9 cellular contexts compared by ENCODE assay signal in genomic region chr7:44073664-44074348, GRCh38. TPM values are rescaled to one million over a fixed set of nuclear protein-coding genes. Genes with fewer than 3 reads are reported as not detected.
A peak's percentile ranks its signal among the peaks of the same experiment; 100 is the strongest.
DNase-seq lines count a peak whose midpoint lies in the region; ATAC-seq lines count a peak whose summit lies in the region.
"Had no signal": no experiment of that assay in that cellular context is flagged by ENCODE, and none has a peak within 500 bp of the region (broad histone marks: within the 10 kb centered on the region; RNA-seq: fewer than 3 reads in every experiment).

No MANE protein-coding gene starts in this region.

- no peaks in the 10 kb centered on the region for H3K27me3 Mint-ChIP-seq in CD4-positive, alpha-beta memory T cell

- peak; percentile 62 for ATAC-seq in GM18868 (IDR thresholded peaks at IDR 0.05; ENCODE audit: unreplicated experiment)
- ATAC-seq in HG03439 (IDR thresholded peaks at IDR 0.05; ENCODE audit: unreplicated experiment): peak; percentile 68
- peak; percentile 69 for ATAC-seq in Right ventricle myocardium inferior
- no peak for ATAC-seq in GM19455 (IDR thresholded peaks at IDR 0.05; ENCODE audit: unreplicated experiment)

- H3K36me3 ChIP-seq in SJCRH30: no peaks in the 10 kb centered on the region
- peaks cover 41% of the 10 kb centered on the region for H3K36me3 ChIP-seq in CD4-positive, alpha-beta memory T cell (ENCODE audit: insufficient read depth, low read length)

- peak; percentile 70 for DNase-seq in activated CD8-positive, alpha-beta memory T cell treated with anti-CD3 and anti-CD28 coated beads, Interleukin-2, amount 50 U/mL, for 4 hours
- DNase-seq in Right ventricle myocardium inferior (ENCODE audit: missing footprints) (peak; percentile 91), renal cortical epithelial cell (ENCODE audit: low read depth) (peak; percentile 41), SJCRH30 (no peak)
- DNase-seq in CD4-positive, alpha-beta memory T cell: no peak

- CTCF ChIA-PET in CD4-positive, alpha-beta memory T cell (lab: Charles Lee; ENCODE audit: partially characterized antibody): interaction anchor here (0.6 kb wide), 1 partner anchor 54 kb away, joined by 3 read pairs; no protein-coding TSS in a partner anchor

- no peak overlapping the region for H3K4me3 ChIP-seq in SJCRH30
- no peak overlapping the region for H3K4me3 ChIP-seq in CD4-positive, alpha-beta memory T cell (ENCODE audit: low read length in 2 of 2)

- H3K36me3 Mint-ChIP-seq in CD4-positive, alpha-beta memory T cell: peaks cover 18 to 56% of the 10 kb centered on the region in 2 donors

- H3K9me3 ChIP-seq in SJCRH30 (replicated peaks): no peaks in the 10 kb centered on the region
- no peaks in the 10 kb centered on the region for H3K9me3 ChIP-seq in CD4-positive, alpha-beta memory T cell (ENCODE audit: control insufficient read depth in 1 of 2, low read length in 2 of 2)

- H3K27ac ChIP-seq in SJCRH30: no peak overlapping the region
- H3K27ac ChIP-seq in CD4-positive, alpha-beta memory T cell (ENCODE audit: low read depth, low read length): no peak overlapping the region

- H3K4me3 Mint-ChIP-seq in CD4-positive, alpha-beta memory T cell: no peak overlapping the region
- H3K4me3 Mint-ChIP-seq: T-helper 1 cell treated with Interleukin-12 subunit alpha and Interleukin-12 subunit beta and Interleukin-4 antibody, amounts not matched to agents 30 μg/mL and 1 μg/mL, for 36 hours had no signal

- H3K9me3 Mint-ChIP-seq in CD4-positive, alpha-beta memory T cell: peaks cover 0 to 1% (median 0%) of the 10 kb centered on the region in 8 donors
- H3K9me3 Mint-ChIP-seq: T-helper 1 cell treated with Interleukin-12 subunit alpha and Interleukin-12 subunit beta and Interleukin-4 antibody, amounts not matched to agents 30 μg/mL and 1 μg/mL, for 36 hours had no signal

- peaks cover 7 to 18% (median 12%) of the 10 kb centered on the region in 4 donors for H3K4me1 Mint-ChIP-seq in CD4-positive, alpha-beta memory T cell

- H3K27me3 ChIP-seq in SJCRH30: no peaks in the 10 kb centered on the region
- H3K27me3 ChIP-seq in CD4-positive, alpha-beta memory T cell (ENCODE audit: insufficient read depth, low read length): no peaks in the 10 kb centered on the region

- POLR2A ChIA-PET in CD4-positive, alpha-beta memory T cell (lab: Charles Lee; ENCODE audit: partially characterized antibody): interaction anchor here (1.3 to 1.8 kb wide), 2 partner anchors 11 to 17 kb away, joined by 5 to 6 read pairs; no protein-coding TSS in a partner anchor

- H3K27ac Mint-ChIP-seq in CD4-positive, alpha-beta memory T cell: peak overlapping the region in 1 of 7 donors; percentile 35
- H3K27ac Mint-ChIP-seq: T-helper 1 cell treated with Interleukin-12 subunit alpha and Interleukin-12 subunit beta and Interleukin-4 antibody, amounts not matched to agents 30 μg/mL and 1 μg/mL, for 36 hours had no signal

- peaks cover 15% of the 10 kb centered on the region for H3K4me1 ChIP-seq in SJCRH30
- H3K4me1 ChIP-seq in CD4-positive, alpha-beta memory T cell (ENCODE audit: insufficient read depth, low read length): no peaks in the 10 kb centered on the region

- intact Hi-C loops in Right ventricle myocardium inferior (cut with DNase I): loop anchor here (2.0 kb wide), 1 partner anchor 123 kb away; no protein-coding TSS in a partner anchor
- intact Hi-C loops in CD4-positive, alpha-beta memory T cell (cut with micrococcal nuclease): loop anchor here (2.0 kb wide), 1 partner anchor 403 kb away; no protein-coding TSS in a partner anchor

RNA-seq across cellular contexts. Expression of gene PGAM2, which starts 8.4 kb away (rescaled TPM):
- total RNA-seq in Right ventricle myocardium inferior (1,123 TPM), renal cortical epithelial cell (0.15 TPM in 1 of 2 replicates, not detected in the other)
- total RNA-seq in SJCRH30 (2014; rRNA removed; shearing (Covaris generic)): not detected in 2 replicates
- 1 to 10 TPM; 1.1 to 1.5 TPM for total RNA-seq in CD4-positive, alpha-beta memory T cell
- not detected for polyA plus RNA-seq in CD4-positive, alpha-beta memory T cell

RNA-seq across cellular contexts. Expression of gene POLM, which starts 8.5 kb away (rescaled TPM):
- 16.1 TPM for total RNA-seq in Right ventricle myocardium inferior
- 8.0 and 15.3 TPM in 2 replicates for total RNA-seq in renal cortical epithelial cell
- total RNA-seq in SJCRH30 (2014; rRNA removed; shearing (Covaris generic)): 7.6 and 7.9 TPM in 2 replicates
- 10 to 100 TPM; 64.8 to 67.2 TPM for total RNA-seq in CD4-positive, alpha-beta memory T cell
- 10 to 100 TPM in 1 of 2 donors, 1 to 10 TPM in 1; 8.0 to 18.2 TPM for polyA plus RNA-seq in CD4-positive, alpha-beta memory T cell

RNA-seq across cellular contexts. Expression of gene DBNL, which starts 29.3 kb away (rescaled TPM):
- 36.0 TPM for total RNA-seq in Right ventricle myocardium inferior
- total RNA-seq in renal cortical epithelial cell: 158 and 181 TPM in 2 replicates
- 51.9 and 54.4 TPM in 2 replicates for total RNA-seq in SJCRH30 (2014; rRNA removed; shearing (Covaris generic))
- total RNA-seq in CD4-positive, alpha-beta memory T cell: 100 to 1,000 TPM; 157 to 166 TPM
- polyA plus RNA-seq in CD4-positive, alpha-beta memory T cell: 100 to 1,000 TPM; 177 to 250 TPM

RNA-seq across cellular contexts. Expression of gene AEBP1, which starts 30.3 kb away (rescaled TPM):
- total RNA-seq in Right ventricle myocardium inferior (13.6 TPM), renal cortical epithelial cell (3.5 and 19.0 TPM in 2 replicates)
- 13.4 and 17.8 TPM in 2 replicates for total RNA-seq in SJCRH30 (2014; rRNA removed; shearing (Covaris generic))
- 1 to 10 TPM; 7.8 TPM for total RNA-seq in CD4-positive, alpha-beta memory T cell
- 1 to 10 TPM in 1 of 2 donors, under 1 TPM in 1; 0.20 to 2.3 TPM for polyA plus RNA-seq in CD4-positive, alpha-beta memory T cell

RNA-seq across cellular contexts. Expression of gene POLD2, which starts 49.5 kb away (rescaled TPM):
- total RNA-seq in Right ventricle myocardium inferior (87.3 TPM), renal cortical epithelial cell (58.3 and 58.9 TPM in 2 replicates)
- 149 and 162 TPM in 2 replicates for total RNA-seq in SJCRH30 (2014; rRNA removed; shearing (Covaris generic))
- 10 to 100 TPM; 48.7 to 61.0 TPM for total RNA-seq in CD4-positive, alpha-beta memory T cell
- polyA plus RNA-seq in CD4-positive, alpha-beta memory T cell: 10 to 100 TPM; 89.4 to 94.4 TPM

Comparison
In these comparisons a context has a peak if more than half of its experiments do, and no peak if none do; other contexts are left out.
1. DNase-seq: peak in activated CD8-positive, alpha-beta memory T cell treated with anti-CD3 and anti-CD28 coated beads, Interleukin-2, amount 50 U/mL, for 4 hours (single experiment), Right ventricle myocardium inferior (single experiment) and renal cortical epithelial cell (single experiment); none in SJCRH30 (0 of 2) and CD4-positive, alpha-beta memory T cell (0 of 5).
2. RNA of gene PGAM2, which starts 8.4 kb away (total RNA-seq): 1,123 TPM in Right ventricle myocardium inferior (single experiment); 1.1 to 1.5 TPM in CD4-positive, alpha-beta memory T cell, 0.15 TPM in renal cortical epithelial cell and not detected in SJCRH30; every median in the first group is over 100 times any median in the second.